Comparison of ENCODE assay signal across 8 cellular contexts in genomic region chr15:63049747-63050439, GRCh38. TPM values are rescaled to one million over a fixed set of nuclear protein-coding genes. Genes with fewer than 3 reads are reported as not detected.
DNase-seq lines count a peak whose midpoint lies in the region; ATAC-seq and TF ChIP-seq lines count a peak whose summit lies in the region.

No MANE protein-coding gene starts in this region.

- peaks cover 17% of the 10 kb centered on the region for H3K4me1 Mint-ChIP-seq in T-helper 17 cell

- H3K27ac ChIP-seq in GM23248 (peak overlapping the region; percentile 71), psoas muscle (peak overlapping the region; percentile 94)

- H3K4me3 ChIP-seq in GM23248 (peak overlapping the region; percentile 99), fibroblast of pulmonary artery (replicated peaks; ENCODE audit: low read depth, low read length) (peak overlapping the region; percentile 78), psoas muscle (peak overlapping the region; percentile 75)

- no peaks in the 10 kb centered on the region for H3K9me2 ChIP-seq in GM23248 (ENCODE audit: insufficient read depth)

- peak overlapping the region; percentile 57 for H3K27ac Mint-ChIP-seq in T-helper 17 cell

- no peaks in the 10 kb centered on the region; the same call in 1 of the 2 replicates for H4K20me1 ChIP-seq in GM23248 (ENCODE audit: insufficient read depth)

- ATAC-seq in T-helper 17 cell: no peak
- ATAC-seq in psoas muscle: no peak
- no peak for ATAC-seq in GM18861 (IDR thresholded peaks at IDR 0.05; ENCODE audit: unreplicated experiment)
- ATAC-seq in GM19397 (IDR thresholded peaks at IDR 0.05; ENCODE audit: unreplicated experiment): no peak

- peak overlapping the region; percentile 97 for H3K9ac ChIP-seq in GM23248

- in situ Hi-C loops in GM23248 (cut with MboI): no loop called here

- WGBS in GM23248 (ENCODE audit: low coverage in 1 of 2, low lambda C conversion rate in 2 of 2, missing lambda C conversion rate in 2 of 2), 2 experiments: 62 to 66% methylated on average over 8 of the region's 8 CpGs
- WGBS in psoas muscle, 3 donors: 66 to 80% (median 79%) methylated on average over 8 of the region's 8 CpGs

- H3K79me2 ChIP-seq in GM23248 (ENCODE audit: insufficient read depth): peaks cover 97% of the 10 kb centered on the region

- no peaks in the 10 kb centered on the region for H3K36me3 Mint-ChIP-seq in T-helper 17 cell (ENCODE audit: low read depth)

- peaks cover 28% of the 10 kb centered on the region for H3K27me3 Mint-ChIP-seq in T-helper 17 cell

- no peak overlapping the region for H2AFZ ChIP-seq in GM23248

- DNase-seq in GM23248 (peak; percentile 48), T-helper 17 cell (no peak), fibroblast of pulmonary artery (ENCODE audit: low read depth) (no peak), psoas muscle (no peak), NCI-H187 (lab: John Stamatoyannopoulos, UW) (no peak), hypothalamus (lab: John Stamatoyannopoulos, UW) (no peak)

- peak overlapping the region; percentile 74 for H3K4me2 ChIP-seq in GM23248 (ENCODE audit: unreplicated experiment)

- H3K4me3 Mint-ChIP-seq in T-helper 17 cell: peak overlapping the region; percentile 93

- peaks cover 81% of the 10 kb centered on the region for H3K4me1 ChIP-seq in GM23248 (ENCODE audit: insufficient read depth)
- H3K4me1 ChIP-seq in psoas muscle: peaks cover 73% of the 10 kb centered on the region

- H3K9me3 ChIP-seq in GM23248 (ENCODE audit: low read depth): no peaks in the 10 kb centered on the region
- H3K9me3 ChIP-seq in T-helper 17 cell (ENCODE audit: control insufficient read depth, low read length, poor library complexity, severe bottlenecking): no peaks in the 10 kb centered on the region
- H3K9me3 ChIP-seq in psoas muscle: no peaks in the 10 kb centered on the region

- no peaks in the 10 kb centered on the region for H3K27me3 ChIP-seq in GM23248 (replicated peaks; ENCODE audit: insufficient read depth)
- no peaks in the 10 kb centered on the region for H3K27me3 ChIP-seq in psoas muscle (ENCODE audit: insufficient read depth in 3 of 3, low read length in 2 of 3)

- peaks cover 59% of the 10 kb centered on the region for H3K36me3 ChIP-seq in GM23248 (ENCODE audit: low read depth)
- H3K36me3 ChIP-seq in psoas muscle (ENCODE audit: insufficient read depth in 1 of 2, low read depth in 1 of 2): peaks cover 0 to 13% of the 10 kb centered on the region in 2 donors

- H3F3A ChIP-seq in GM23248 (ENCODE audit: insufficient read depth): peaks cover 92% of the 10 kb centered on the region

- intact Hi-C loops in psoas muscle (cut with DNase I): loop anchor here (5.0 kb wide), 2 partner anchors 42 to 268 kb away; no protein-coding TSS in a partner anchor

- TF ChIP-seq CTCF in fibroblast of pulmonary artery (IDR thresholded peaks at IDR 0.05; ENCODE audit: low read length, missing control alignments): no peak
- TF ChIP-seq CTCF in psoas muscle (IDR thresholded peaks at IDR 0.05): no peak

RNA-seq across cellular contexts. Expression of gene TPM1, which starts 7.3 kb away (rescaled TPM):
- 1,935 and 2,012 TPM in 2 replicates for total RNA-seq in GM23248 (2014; rRNA removed; shearing (Covaris generic))
- polyA plus RNA-seq in GM23248 (2016; fragmentation: Nextera tagmentation; extraction: Ambion mirVana) (3,029 and 3,072 TPM in 2 replicates), psoas muscle (1,000 to 10,000 TPM; 1,146 to 4,515 (median 3,805) TPM)
- total RNA-seq in T-helper 17 cell (10 to 100 TPM; 10.4 to 32.4 TPM), psoas muscle (1,000 to 10,000 TPM; 1,097 to 5,131 (median 2,563) TPM)

Comparison
In these comparisons a context has a peak if more than half of its experiments do, and no peak if none do; other contexts are left out.
1. RNA of gene TPM1, which starts 7.3 kb away (total RNA-seq): 1,097 to 5,131 TPM in psoas muscle and 1,935 to 2,012 TPM in GM23248; 10.4 to 32.4 TPM in T-helper 17 cell; every median in the first group is over 10 times any median in the second.
2. Peak in every context shown above with its lines, with median percentiles within 50 percentile points of each other: H3K4me3 ChIP-seq.